ENCODE assay signal across 12 cellular contexts in the genomic region with DNA sequence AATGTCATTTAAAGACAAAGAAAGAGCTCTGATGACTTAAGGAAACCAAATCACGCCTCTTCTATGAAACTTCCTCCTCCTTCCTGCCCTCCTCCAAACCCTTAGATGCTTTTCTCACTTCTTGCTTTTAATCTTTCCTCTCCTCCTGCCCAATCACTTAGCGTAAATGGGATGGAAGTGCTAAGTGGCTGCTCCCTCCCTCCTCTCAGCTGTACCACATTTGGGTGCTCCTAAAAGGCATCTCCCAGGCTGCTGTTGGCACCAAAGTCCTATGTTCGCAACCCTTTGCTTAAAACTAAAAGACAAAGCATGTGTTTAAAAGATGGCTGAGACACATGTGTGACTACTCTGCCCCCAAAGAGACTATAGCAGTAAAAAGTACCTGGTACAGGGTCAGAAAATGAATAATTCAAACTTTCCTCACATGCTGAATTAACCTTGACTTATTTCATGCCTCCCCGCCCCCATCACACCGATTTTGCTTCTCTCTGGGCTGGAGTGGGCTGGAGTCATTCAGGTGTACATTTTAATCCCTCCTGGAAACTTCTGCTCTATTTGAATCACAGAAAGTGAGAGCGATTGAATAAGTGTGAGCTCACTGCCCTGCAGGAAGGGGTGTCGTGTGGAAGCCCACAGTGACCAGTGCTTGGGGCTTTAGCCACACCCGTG. TPM values are rescaled to one million over a fixed set of nuclear protein-coding genes. Genes with fewer than 3 reads are reported as not detected.
DNase-seq lines count a peak whose midpoint lies in the region; ATAC-seq and TF ChIP-seq lines count a peak whose summit lies in the region.
"Had no signal": no experiment of that assay in that cellular context is flagged by ENCODE, and none has a peak within 500 bp of the region (broad histone marks: within the 10 kb centered on the region; RNA-seq: fewer than 3 reads in every experiment).

No MANE protein-coding gene starts in this region.

- H3K4me1 ChIP-seq in uterus, result peaks cover 0 to 5% of the 10 kb centered on the region in 2 donors

- no peaks in the 10 kb centered on the region for H3K36me3 Mint-ChIP-seq in activated naive CD4-positive, alpha-beta T cell treated with anti-CD3 and anti-CD28 coated beads for 36 hours (ENCODE audit: low read depth)
- H3K36me3 Mint-ChIP-seq in activated naive CD8-positive, alpha-beta T cell treated with anti-CD3 and anti-CD28 coated beads for 36 hours, result no peaks in the 10 kb centered on the region

- no peaks in the 10 kb centered on the region for H3K27me3 Mint-ChIP-seq in activated naive CD4-positive, alpha-beta T cell treated with anti-CD3 and anti-CD28 coated beads for 36 hours (ENCODE audit: low read depth)
- no peaks in the 10 kb centered on the region for H3K27me3 Mint-ChIP-seq in activated naive CD8-positive, alpha-beta T cell treated with anti-CD3 and anti-CD28 coated beads for 36 hours
- H3K27me3 Mint-ChIP-seq in stimulated activated naive CD8-positive, alpha-beta T cell treated with anti-CD3 and anti-CD28 coated beads, Interleukin-15, amount 100 ng/mL, for 72 hours, result peaks cover 6% of the 10 kb centered on the region

- no peaks in the 10 kb centered on the region for H3K27me3 ChIP-seq in uterus

- no peak overlapping the region for H3K4me3 ChIP-seq in uterus
- H3K4me3 ChIP-seq: GM23248, suprapubic skin had no signal

- peaks cover 47% of the 10 kb centered on the region for H3K4me1 Mint-ChIP-seq in activated naive CD4-positive, alpha-beta T cell treated with anti-CD3 and anti-CD28 coated beads for 36 hours (ENCODE audit: low read depth)
- peaks cover 46% of the 10 kb centered on the region for H3K4me1 Mint-ChIP-seq in activated naive CD8-positive, alpha-beta T cell treated with anti-CD3 and anti-CD28 coated beads for 36 hours
- H3K4me1 Mint-ChIP-seq in stimulated activated naive CD8-positive, alpha-beta T cell treated with anti-CD3 and anti-CD28 coated beads, Interleukin-15, amount 100 ng/mL, for 72 hours, result peaks cover 69% of the 10 kb centered on the region

- H3K4me3 Mint-ChIP-seq in activated naive CD4-positive, alpha-beta T cell treated with anti-CD3 and anti-CD28 coated beads for 36 hours, result peak overlapping the region; percentile 62
- peak overlapping the region; percentile 68 for H3K4me3 Mint-ChIP-seq in activated naive CD8-positive, alpha-beta T cell treated with anti-CD3 and anti-CD28 coated beads for 36 hours
- peak overlapping the region; percentile 68 to 71 for H3K4me3 Mint-ChIP-seq in stimulated activated naive CD8-positive, alpha-beta T cell treated with anti-CD3 and anti-CD28 coated beads, Interleukin-15, amount 100 ng/mL, for 72 hours

- CTCF ChIA-PET in activated naive CD4-positive, alpha-beta T cell treated with anti-CD3 and anti-CD28 coated beads for 36 hours (lab: Charles Lee), result interaction anchor here (0.5 to 0.8 kb wide), 2 partner anchors 10 to 151 kb away, joined by 3 read pairs; no protein-coding TSS in a partner anchor

- TF ChIP-seq POLR2A in uterus (IDR thresholded peaks at IDR 0.05), result no peak

- intact Hi-C loops in activated naive CD4-positive, alpha-beta T cell treated with anti-CD3 and anti-CD28 coated beads for 36 hours (cut with micrococcal nuclease), result loop anchor here (1.0 to 2.0 kb wide), 6 partner anchors 15 to 179 kb away; no protein-coding TSS in a partner anchor
- intact Hi-C loops in uterus (cut with DNase I; ENCODE audit: low total_unique reads), result no loop called here

- H3K27ac Mint-ChIP-seq in activated naive CD4-positive, alpha-beta T cell treated with anti-CD3 and anti-CD28 coated beads for 36 hours, result peak overlapping the region; percentile 93
- H3K27ac Mint-ChIP-seq in activated naive CD8-positive, alpha-beta T cell treated with anti-CD3 and anti-CD28 coated beads for 36 hours, result peak overlapping the region; percentile 92
- peak overlapping the region; percentile 14 to 78 for H3K27ac Mint-ChIP-seq in stimulated activated naive CD8-positive, alpha-beta T cell treated with anti-CD3 and anti-CD28 coated beads, Interleukin-15, amount 100 ng/mL, for 72 hours

- H3K9me3 Mint-ChIP-seq in activated naive CD4-positive, alpha-beta T cell treated with anti-CD3 and anti-CD28 coated beads for 36 hours, result no peaks in the 10 kb centered on the region
- no peaks in the 10 kb centered on the region for H3K9me3 Mint-ChIP-seq in activated naive CD8-positive, alpha-beta T cell treated with anti-CD3 and anti-CD28 coated beads for 36 hours
- peaks cover 0 to 3% of the 10 kb centered on the region in 2 donors for H3K9me3 Mint-ChIP-seq in stimulated activated naive CD8-positive, alpha-beta T cell treated with anti-CD3 and anti-CD28 coated beads, Interleukin-15, amount 100 ng/mL, for 72 hours

- H3K9me3 ChIP-seq in uterus, result no peaks in the 10 kb centered on the region
- H3K9me3 ChIP-seq: suprapubic skin had no signal

- H3K27ac ChIP-seq in uterus, result no peak overlapping the region
- H3K27ac ChIP-seq: GM23248, suprapubic skin had no signal

- ATAC-seq in stimulated activated naive CD8-positive, alpha-beta T cell treated with anti-CD3 and anti-CD28 coated beads, Interleukin-15, amount 100 ng/mL, for 72 hours, result peak; percentile 64
- no peak for ATAC-seq in HG02885 (IDR thresholded peaks at IDR 0.05; ENCODE audit: poor library complexity, unreplicated experiment)
- ATAC-seq: left colon had no signal

- H3K36me3 ChIP-seq in uterus, result no peaks in the 10 kb centered on the region
- H3K36me3 ChIP-seq: suprapubic skin had no signal

- peak; percentile 83 for DNase-seq in activated naive CD4-positive, alpha-beta T cell treated with anti-CD3 and anti-CD28 coated beads for 36 hours
- no peak for DNase-seq in activated naive CD4-positive, alpha-beta T cell (lab: John Stamatoyannopoulos, UW)
- peak; percentile 43 for DNase-seq in activated naive CD8-positive, alpha-beta T cell treated with anti-CD3 and anti-CD28 coated beads for 36 hours
- DNase-seq in retina (peak; percentile 52), NCI-H82 treated with DMSO at 0.1 percent for 48 hours (lab: John Stamatoyannopoulos, UW; ENCODE audit: unreplicated experiment) (no peak), uterus (no peak)
- DNase-seq in stimulated activated naive CD8-positive, alpha-beta T cell treated with anti-CD3 and anti-CD28 coated beads, Interleukin-15, amount 100 ng/mL, for 72 hours, result peak in 1 of 2 donors; percentile 53
- DNase-seq: GM23248, left colon, NCI-H1092 treated with DMSO at 0.1 percent for 48 hours had no signal

- TF ChIP-seq CTCF in uterus (IDR thresholded peaks at IDR 0.05), result no peak

RNA-seq across cellular contexts. Expression of gene KLF7, which starts 59.2 kb away (rescaled TPM):
- 10 to 100 TPM; 30.1 to 32.2 TPM for total RNA-seq in activated naive CD4-positive, alpha-beta T cell treated with anti-CD3 and anti-CD28 coated beads for 36 hours
- 10 to 100 TPM in 1 of 2 experiments, 1 to 10 TPM in 1; 8.2 to 10.1 TPM for total RNA-seq in activated naive CD8-positive, alpha-beta T cell treated with anti-CD3 and anti-CD28 coated beads for 36 hours
- total RNA-seq in uterus, result 10 to 100 TPM; 20.9 to 96.0 (median 39.4) TPM

Comparison
In these comparisons a context has a peak if more than half of its experiments do, and no peak if none do; other contexts are left out.
1. DNase-seq: peak in activated naive CD4-positive, alpha-beta T cell treated with anti-CD3 and anti-CD28 coated beads for 36 hours (single experiment), activated naive CD8-positive, alpha-beta T cell treated with anti-CD3 and anti-CD28 coated beads for 36 hours (single experiment) and retina (single experiment); none in activated naive CD4-positive, alpha-beta T cell (0 of 4), NCI-H82 treated with DMSO at 0.1 percent for 48 hours (single experiment) and uterus (0 of 2).
2. Peak in every context shown above with its lines, with median percentiles within 50 percentile points of each other: H3K27ac Mint-ChIP-seq and H3K4me3 Mint-ChIP-seq.